In genomic region chr21:38688068-38688467, GRCh38 we compare ENCODE assay signal across 23 cellular contexts.
DNase-seq lines count a peak whose midpoint lies in the region; ATAC-seq lines count a peak whose summit lies in the region.
"Had no signal": no experiment of that assay in that cellular context is flagged by ENCODE, and none has a peak within 500 bp of the region (broad histone marks: within the 10 kb centered on the region; RNA-seq: fewer than 3 reads in every experiment).

No MANE protein-coding gene starts in this region.

- peaks cover 9% of the 10 kb centered on the region for H3K9me3 Mint-ChIP-seq in stimulated activated memory B cell treated with anti-CD40 and anti-IgM and Interleukin-4, amounts not matched to agents 10 μg/mL and 1 μg/mL and 100 μg/mL, for 72 hours
- H3K9me3 Mint-ChIP-seq: stimulated activated naive CD8-positive, alpha-beta T cell treated with anti-CD3 and anti-CD28 coated beads, Interleukin-15, Interleukin-2, amounts not matched to agents 100 ng/mL and 50 ng/mL, for 24 hours had no signal

- H3K27me3 Mint-ChIP-seq in stimulated activated memory B cell treated with anti-CD40 and anti-IgM and Interleukin-4, amounts not matched to agents 10 μg/mL and 1 μg/mL and 100 μg/mL, for 72 hours, result peaks cover 2% of the 10 kb centered on the region

- H3K36me3 Mint-ChIP-seq in stimulated activated memory B cell treated with anti-CD40 and anti-IgM and Interleukin-4, amounts not matched to agents 10 μg/mL and 1 μg/mL and 100 μg/mL, for 72 hours, result no peaks in the 10 kb centered on the region
- H3K36me3 Mint-ChIP-seq: naive B cell had no signal

- no peak overlapping the region for H3K4me3 Mint-ChIP-seq in stimulated activated memory B cell treated with anti-CD40 and anti-IgM and Interleukin-4, amounts not matched to agents 10 μg/mL and 1 μg/mL and 100 μg/mL, for 72 hours
- H3K4me3 Mint-ChIP-seq: CD4-positive, CD25-positive, alpha-beta regulatory T cell; naive B cell; stimulated activated naive CD8-positive, alpha-beta T cell treated with anti-CD3 and anti-CD28 coated beads, Interleukin-15, Interleukin-2, amounts not matched to agents 100 ng/mL and 50 ng/mL, for 24 hours had no signal

- DNase-seq in COLO668 (lab: John Stamatoyannopoulos, UW; ENCODE audit: unreplicated experiment) (peak; percentile 93), NCI-H1105 (lab: John Stamatoyannopoulos, UW) (peak; percentile 93), NCI-H2081 (lab: John Stamatoyannopoulos, UW) (peak; percentile 91 to 97), NCI-H774 (lab: John Stamatoyannopoulos, UW) (peak; percentile 89), ecto neural progenitor cell (ENCODE audit: low spot score) (no peak), posterior vena cava (ENCODE audit: low spot score) (no peak)
- DNase-seq: activated CD4-positive, alpha-beta T cell treated with anti-CD3 and anti-CD28 coated beads, Interleukin-2, amount 50 U/mL, for 4 hours; activated CD4-positive, CD25-positive, alpha-beta regulatory T cell; activated naive CD4-positive, alpha-beta T cell treated with Interleukin-2 at 50 U/mL for 16 hours; adrenal gland; body of pancreas; CD4-positive, CD25-positive, alpha-beta regulatory T cell; cerebellar nuclear complex; GOT3; naive B cell; NCI-H1048; nucleus accumbens; T-helper 1 cell; uterus had no signal

- no peaks in the 10 kb centered on the region for H3K4me1 Mint-ChIP-seq in stimulated activated memory B cell treated with anti-CD40 and anti-IgM and Interleukin-4, amounts not matched to agents 10 μg/mL and 1 μg/mL and 100 μg/mL, for 72 hours
- H3K4me1 Mint-ChIP-seq: CD4-positive, CD25-positive, alpha-beta regulatory T cell; naive B cell had no signal

- H3K27ac Mint-ChIP-seq in stimulated activated memory B cell treated with anti-CD40 and anti-IgM and Interleukin-4, amounts not matched to agents 10 μg/mL and 1 μg/mL and 100 μg/mL, for 72 hours, result no peak overlapping the region
- H3K27ac Mint-ChIP-seq: CD4-positive, CD25-positive, alpha-beta regulatory T cell; naive B cell; stimulated activated naive CD8-positive, alpha-beta T cell treated with anti-CD3 and anti-CD28 coated beads, Interleukin-15, Interleukin-2, amounts not matched to agents 100 ng/mL and 50 ng/mL, for 24 hours had no signal

- intact Hi-C loops in posterior vena cava (cut with DNase I), result no loop called here

- no peak for ATAC-seq in stimulated activated memory B cell treated with anti-CD40 and anti-IgM and Interleukin-4, amounts not matched to agents 10 μg/mL and 1 μg/mL and 100 μg/mL, for 72 hours
- no peak for ATAC-seq in HG02642 (IDR thresholded peaks at IDR 0.05; ENCODE audit: poor library complexity, unreplicated experiment)
- ATAC-seq: body of pancreas, left lobe of liver had no signal

Comparison
In these comparisons a context has a peak if more than half of its experiments do, and no peak if none do; other contexts are left out.
1. DNase-seq: peak in COLO668 (single experiment), NCI-H1105 (single experiment), NCI-H2081 (2 of 2) and NCI-H774 (single experiment); none in ecto neural progenitor cell (single experiment) and posterior vena cava (single experiment).